Comparison of ENCODE assay signal across 8 cellular contexts in the genomic region with DNA sequence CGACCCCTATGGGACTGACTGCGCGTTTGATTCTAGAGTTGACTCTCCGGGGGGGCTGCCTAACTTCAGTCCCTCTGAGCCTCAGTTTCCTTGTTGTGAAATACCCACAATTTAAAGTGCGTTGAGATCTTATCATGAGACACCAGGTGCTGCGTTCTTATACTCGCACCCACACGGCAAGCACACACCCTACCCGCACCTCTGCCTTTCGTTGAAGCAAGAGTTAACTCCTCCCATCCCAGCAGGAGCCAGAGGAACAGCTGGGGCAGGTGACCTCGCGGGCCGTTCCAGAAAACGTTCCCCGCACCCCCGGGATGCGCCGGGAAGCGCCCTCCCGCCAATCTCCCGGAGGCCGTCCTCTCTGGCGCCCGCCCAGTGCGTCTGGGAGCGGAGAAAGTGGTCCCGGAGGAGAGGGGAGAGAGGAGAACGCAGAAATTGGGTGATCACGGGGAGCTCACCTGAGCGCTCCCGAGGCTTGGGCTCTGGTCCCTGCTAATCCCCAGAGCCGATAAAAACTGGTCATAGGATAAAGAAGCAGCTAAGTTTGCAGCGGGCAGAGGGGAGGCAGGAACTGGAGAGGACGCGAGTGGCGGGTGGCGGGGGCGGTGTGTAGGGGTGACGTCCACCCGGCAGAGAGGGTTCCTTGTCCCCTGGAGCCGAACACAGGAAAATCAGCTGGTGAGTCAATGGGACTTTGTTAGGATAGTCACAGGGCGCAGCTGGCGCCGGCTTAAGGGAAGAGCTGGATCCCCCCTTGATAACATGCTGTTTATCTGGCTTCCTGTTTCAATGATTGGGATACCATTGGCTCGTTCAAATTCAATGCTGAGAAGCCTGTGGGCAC. TPM values are rescaled to one million over a fixed set of nuclear protein-coding genes. Genes with fewer than 3 reads are reported as not detected.
DNase-seq lines count a peak whose midpoint lies in the region; ATAC-seq and TF ChIP-seq lines count a peak whose summit lies in the region.

No MANE protein-coding gene starts in this region.

- H3K4me3 ChIP-seq in OCI-LY1 (ENCODE audit: low read depth, low read length, poor library complexity, severe bottlenecking) (peak overlapping the region; percentile 4), smooth muscle cell (peak overlapping the region; percentile 68)

- H3K9ac ChIP-seq in OCI-LY1 (ENCODE audit: low read length) (no peak overlapping the region), smooth muscle cell (ENCODE audit: low read depth) (peak overlapping the region; percentile 84)

- H3K4me2 ChIP-seq in OCI-LY1 (ENCODE audit: low read length): no peak overlapping the region; the same call in 1 of the 2 replicates
- H3K4me2 ChIP-seq in smooth muscle cell: peak overlapping the region; percentile 97

- H3K27ac ChIP-seq in OCI-LY1 (ENCODE audit: low read depth, low read length, poor library complexity, severe bottlenecking): no peak overlapping the region
- peak overlapping the region; percentile 87 for H3K27ac ChIP-seq in cingulate gyrus (ENCODE audit: low read depth, low read length)
- peak overlapping the region; percentile 94 for H3K27ac ChIP-seq in smooth muscle cell (ENCODE audit: low read depth)

- ATAC-seq in HG02798 (IDR thresholded peaks at IDR 0.05; ENCODE audit: poor library complexity, unreplicated experiment): no peak

- H3K27me3 ChIP-seq in OCI-LY1 (ENCODE audit: insufficient read depth, low read length) (peaks cover 8% of the 10 kb centered on the region), smooth muscle cell (ENCODE audit: low read depth) (no peaks in the 10 kb centered on the region)

- under 1% methylated on average over 45 of the region's 45 CpGs for WGBS in smooth muscle cell (ENCODE audit: low lambda C conversion rate)

- peak; percentile 22 for DNase-seq in stimulated activated CD4-positive, alpha-beta T cell treated with anti-CD3 and anti-CD28 coated beads, Interleukin-15, amount 100 ng/mL, for 24 hours
- no peak for DNase-seq in stimulated activated CD4-positive, alpha-beta T cell treated with anti-CD3 and anti-CD28 coated beads, Interleukin-12 subunit alpha, Interleukin-12 subunit beta, amount 100 ng/mL, for 4 hours
- DNase-seq in kidney tubule cell (ENCODE audit: low spot score): peak; percentile 54
- no peak for DNase-seq in smooth muscle cell (lab: John Stamatoyannopoulos, UW; ENCODE audit: unreplicated experiment)
- no peak for DNase-seq in mesenteric fat pad (ENCODE audit: low spot score)

- no peaks in the 10 kb centered on the region for H3K9me2 ChIP-seq in OCI-LY1 (ENCODE audit: low read depth, low read length)

- H3K9me3 ChIP-seq in OCI-LY1 (ENCODE audit: low read length) (no peaks in the 10 kb centered on the region), smooth muscle cell (replicated peaks; ENCODE audit: low read depth) (no peaks in the 10 kb centered on the region)

- no peaks in the 10 kb centered on the region for H3K4me1 ChIP-seq in OCI-LY1 (ENCODE audit: insufficient read depth, low read length, severe bottlenecking)
- peaks cover 45% of the 10 kb centered on the region for H3K4me1 ChIP-seq in smooth muscle cell (ENCODE audit: low read depth)

- H4K20me1 ChIP-seq in OCI-LY1 (ENCODE audit: insufficient read depth, low read length) (no peaks in the 10 kb centered on the region), smooth muscle cell (ENCODE audit: low read depth) (peaks cover 3% of the 10 kb centered on the region)

- H3F3A ChIP-seq in OCI-LY1 (ENCODE audit: insufficient read depth, low read length): no peaks in the 10 kb centered on the region
- peaks cover 55% of the 10 kb centered on the region for H3F3A ChIP-seq in smooth muscle cell (ENCODE audit: low read depth)

- H3K36me3 ChIP-seq in OCI-LY1 (ENCODE audit: insufficient read depth, low read length): no peaks in the 10 kb centered on the region
- H3K36me3 ChIP-seq in smooth muscle cell (ENCODE audit: low read depth): no peaks in the 10 kb centered on the region

- H3K79me2 ChIP-seq in OCI-LY1 (ENCODE audit: insufficient read depth, low read length) (no peaks in the 10 kb centered on the region), smooth muscle cell (ENCODE audit: low read depth) (peaks cover 48% of the 10 kb centered on the region)

- H2AFZ ChIP-seq in OCI-LY1 (ENCODE audit: low read length): no peak overlapping the region
- peak overlapping the region; percentile 39 for H2AFZ ChIP-seq in smooth muscle cell (ENCODE audit: low read depth)

- TF ChIP-seq CTCF in OCI-LY1 (IDR thresholded peaks at IDR 0.05; ENCODE audit: low read length): no peak
- no peak for TF ChIP-seq CTCF in smooth muscle cell (IDR thresholded peaks at IDR 0.05; ENCODE audit: borderline replicate concordance, insufficient read depth, poor library complexity, severe bottlenecking)

RNA-seq across cellular contexts. Expression of a gene that starts 0.9 kb away (rescaled TPM):
- total RNA-seq in smooth muscle cell (52.3 and 60.1 TPM in 2 replicates), mesenteric fat pad (133 TPM)
- polyA plus RNA-seq in smooth muscle cell: 65.2 and 71.1 TPM in 2 replicates

RNA-seq across cellular contexts. Expression of a gene that starts 32.9 kb away (rescaled TPM):
- total RNA-seq in smooth muscle cell (317 and 345 TPM in 2 replicates), mesenteric fat pad (151 TPM)
- polyA plus RNA-seq in smooth muscle cell: 202 and 215 TPM in 2 replicates

Comparison
In these comparisons a context has a peak if more than half of its experiments do, and no peak if none do; other contexts are left out.
1. DNase-seq: peak in stimulated activated CD4-positive, alpha-beta T cell treated with anti-CD3 and anti-CD28 coated beads, Interleukin-15, amount 100 ng/mL, for 24 hours (single experiment) and kidney tubule cell (single experiment); none in stimulated activated CD4-positive, alpha-beta T cell treated with anti-CD3 and anti-CD28 coated beads, Interleukin-12 subunit alpha, Interleukin-12 subunit beta, amount 100 ng/mL, for 4 hours (single experiment), smooth muscle cell (single experiment) and mesenteric fat pad (single experiment).